14 cellular contexts compared by ENCODE assay signal in the genomic region with DNA sequence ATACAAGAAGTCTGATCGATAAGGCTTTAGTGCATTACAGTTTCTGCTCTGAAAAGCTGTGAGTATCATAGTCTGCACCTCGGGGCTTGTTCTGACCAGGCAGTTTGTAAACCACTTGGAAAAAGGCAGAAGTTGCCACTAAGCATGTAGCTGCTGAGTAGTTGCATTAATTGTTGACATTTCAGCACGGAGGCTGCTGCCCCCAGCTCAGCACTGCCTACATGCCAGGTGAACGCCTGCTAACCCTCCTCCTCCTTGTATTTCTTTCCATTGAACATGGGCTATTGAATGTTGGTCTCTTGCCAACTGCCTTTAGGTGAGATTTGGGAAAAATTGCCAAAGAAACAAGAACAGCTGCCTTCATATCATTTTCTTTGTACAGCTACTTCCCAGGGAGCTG.
DNase-seq lines count a peak whose midpoint lies in the region.
"Had no signal": no experiment of that assay in that cellular context is flagged by ENCODE, and none has a peak within 500 bp of the region (broad histone marks: within the 10 kb centered on the region; RNA-seq: fewer than 3 reads in every experiment).

No MANE protein-coding gene starts in this region.

- DNase-seq in NCI-H2081 (lab: John Stamatoyannopoulos, UW) (peak; percentile 36 to 65), NCI-H2081 treated with DMSO at 0.1 percent for 48 hours (lab: John Stamatoyannopoulos, UW) (no peak), ecto neural progenitor cell (ENCODE audit: low spot score) (no peak), Karpas-422 (no peak)
- no peak for DNase-seq in stimulated activated CD4-positive, alpha-beta T cell treated with anti-CD3 and anti-CD28 coated beads, Interleukin-1b, Interleukin-23, amount 100 ng/mL, for 48 hours
- DNase-seq: islet precursor cell; naive thymus-derived CD4-positive, alpha-beta T cell; NCI-H774; SHP77 treated with DMSO at 0.1 percent for 48 hours; trophoblast cell had no signal

- H3K9ac ChIP-seq in Karpas-422 (ENCODE audit: low read length): no peak overlapping the region

- WGBS in thymus: 88% methylated on average over 4 of the region's 4 CpGs

- H3K27ac ChIP-seq in angular gyrus (ENCODE audit: low read depth, low read length) (peak overlapping the region; percentile 81), layer of hippocampus (ENCODE audit: low read depth, low read length) (peak overlapping the region; percentile 76), thymus (ENCODE audit: low read depth) (peak overlapping the region; percentile 15), Karpas-422 (ENCODE audit: low read length) (no peak overlapping the region)
- H3K27ac ChIP-seq: A549 had no signal

- H3K79me2 ChIP-seq in Karpas-422 (ENCODE audit: low read length): 0 out of 2 replicates have a peak, but pooled peaks cover 10% of the 10 kb centered on the region

- H3K4me2 ChIP-seq in Karpas-422 (ENCODE audit: low read depth, low read length, poor library complexity, severe bottlenecking): no peak overlapping the region
- H3K4me2 ChIP-seq: A549 had no signal

- H2AFZ ChIP-seq in Karpas-422 (ENCODE audit: low read length): no peak overlapping the region

- H3K27me3 ChIP-seq in layer of hippocampus (ENCODE audit: control insufficient read depth, insufficient read depth, low read length): no peaks in the 10 kb centered on the region
- no peaks in the 10 kb centered on the region for H3K27me3 ChIP-seq in thymus (ENCODE audit: control insufficient read depth, insufficient read depth)
- H3K27me3 ChIP-seq in Karpas-422 (ENCODE audit: low read length): no peaks in the 10 kb centered on the region

- H4K20me1 ChIP-seq in Karpas-422 (ENCODE audit: insufficient read depth, low read depth, low read length): no peaks in the 10 kb centered on the region

- H3K4me1 ChIP-seq in thymus (ENCODE audit: control insufficient read depth, insufficient read depth, low read length) (no peaks in the 10 kb centered on the region), Karpas-422 (ENCODE audit: low read length) (no peaks in the 10 kb centered on the region)
- H3K4me1 ChIP-seq: A549 had no signal

- no peaks in the 10 kb centered on the region for H3K9me3 ChIP-seq in thymus (ENCODE audit: control insufficient read depth)
- no peaks in the 10 kb centered on the region for H3K9me3 ChIP-seq in Karpas-422 (ENCODE audit: low read length)
- H3K9me3 ChIP-seq: A549 had no signal

- H3K36me3 ChIP-seq in thymus (ENCODE audit: control insufficient read depth, insufficient read depth) (peaks cover 12% of the 10 kb centered on the region), Karpas-422 (ENCODE audit: insufficient read depth, low read length) (peaks cover 40% of the 10 kb centered on the region; the same call in 1 of the 2 replicates)

- H3K4me3 ChIP-seq in thymus (ENCODE audit: low read length) (no peak overlapping the region), Karpas-422 (ENCODE audit: low read length) (no peak overlapping the region)
- H3K4me3 ChIP-seq: A549 had no signal

- H3K9me2 ChIP-seq in Karpas-422 (replicated peaks; ENCODE audit: insufficient read depth, low read length): no peaks in the 10 kb centered on the region

Comparison
In these comparisons a context has a peak if more than half of its experiments do, and no peak if none do; other contexts are left out.
1. DNase-seq: peak in NCI-H2081 (2 of 2); none in NCI-H2081 treated with DMSO at 0.1 percent for 48 hours (single experiment), ecto neural progenitor cell (single experiment), Karpas-422 (single experiment) and stimulated activated CD4-positive, alpha-beta T cell treated with anti-CD3 and anti-CD28 coated beads, Interleukin-1b, Interleukin-23, amount 100 ng/mL, for 48 hours (single experiment).